Comparison of ENCODE assay signal across 8 cellular contexts in genomic region chr11:130068546-130068985, GRCh38. TPM values are rescaled to one million over a fixed set of nuclear protein-coding genes. Genes with fewer than 3 reads are reported as not detected.
DNase-seq lines count a peak whose midpoint lies in the region; ATAC-seq lines count a peak whose summit lies in the region.

No MANE protein-coding gene starts in this region.

- H3K9me3 Mint-ChIP-seq in activated T-helper 1 cell treated with anti-CD3 and anti-CD28 coated beads, Interleukin-12 subunit alpha, Interleukin-12 subunit beta, Interleukin-2, Interleukin-4 antibody, amounts not matched to agents 30 ng/mL and 10 ng/mL and 1 ng/mL, durations not matched to agents 14 hours and 24 hours and 36 hours, result no peaks in the 10 kb centered on the region
- no peaks in the 10 kb centered on the region for H3K9me3 Mint-ChIP-seq in stimulated activated effector memory CD8-positive, alpha-beta T cell treated with anti-CD3 and anti-CD28 coated beads, Interleukin-12 subunit alpha, Interleukin-12 subunit beta, amount 100 ng/mL, for 72 hours

- peak overlapping the region; percentile 87 for H3K4me3 Mint-ChIP-seq in activated T-helper 1 cell treated with anti-CD3 and anti-CD28 coated beads, Interleukin-12 subunit alpha, Interleukin-12 subunit beta, Interleukin-2, Interleukin-4 antibody, amounts not matched to agents 30 ng/mL and 10 ng/mL and 1 ng/mL, durations not matched to agents 14 hours and 24 hours and 36 hours
- peak overlapping the region; percentile 96 for H3K4me3 Mint-ChIP-seq in stimulated activated effector memory CD8-positive, alpha-beta T cell treated with anti-CD3 and anti-CD28 coated beads, Interleukin-12 subunit alpha, Interleukin-12 subunit beta, amount 100 ng/mL, for 72 hours

- intact Hi-C loops in activated T-helper 1 cell treated with anti-CD3 and anti-CD28 coated beads, Interleukin-12 subunit alpha, Interleukin-12 subunit beta, Interleukin-2, Interleukin-4 antibody, amounts not matched to agents 30 ng/mL and 10 ng/mL and 1 ng/mL, durations not matched to agents 14 hours and 24 hours and 36 hours (cut with micrococcal nuclease), result loop anchor here (2.0 to 5.0 kb wide), 6 partner anchors 50 to 849 kb away; partner anchors contain the start of genes SNX19, TMEM45B and ZBTB44

- H3K4me1 Mint-ChIP-seq in activated T-helper 1 cell treated with anti-CD3 and anti-CD28 coated beads, Interleukin-12 subunit alpha, Interleukin-12 subunit beta, Interleukin-2, Interleukin-4 antibody, amounts not matched to agents 30 ng/mL and 10 ng/mL and 1 ng/mL, durations not matched to agents 14 hours and 24 hours and 36 hours (ENCODE audit: low read depth), result peaks cover 17% of the 10 kb centered on the region
- H3K4me1 Mint-ChIP-seq in stimulated activated effector memory CD8-positive, alpha-beta T cell treated with anti-CD3 and anti-CD28 coated beads, Interleukin-12 subunit alpha, Interleukin-12 subunit beta, amount 100 ng/mL, for 72 hours, result peaks cover 23% of the 10 kb centered on the region

- H3K27ac Mint-ChIP-seq in activated T-helper 1 cell treated with anti-CD3 and anti-CD28 coated beads, Interleukin-12 subunit alpha, Interleukin-12 subunit beta, Interleukin-2, Interleukin-4 antibody, amounts not matched to agents 30 ng/mL and 10 ng/mL and 1 ng/mL, durations not matched to agents 14 hours and 24 hours and 36 hours, result peak overlapping the region; percentile 71
- H3K27ac Mint-ChIP-seq in stimulated activated effector memory CD8-positive, alpha-beta T cell treated with anti-CD3 and anti-CD28 coated beads, Interleukin-12 subunit alpha, Interleukin-12 subunit beta, amount 100 ng/mL, for 72 hours, result peak overlapping the region; percentile 86

- no peaks in the 10 kb centered on the region for H3K9me3 ChIP-seq in iPS-18c (ENCODE audit: control insufficient read depth, insufficient read depth, low read length)

- ATAC-seq in stimulated activated effector memory CD8-positive, alpha-beta T cell treated with anti-CD3 and anti-CD28 coated beads, Interleukin-12 subunit alpha, Interleukin-12 subunit beta, amount 100 ng/mL, for 72 hours, result no peak
- ATAC-seq in HG03442 (IDR thresholded peaks at IDR 0.05; ENCODE audit: unreplicated experiment) (no peak), HG03378 (IDR thresholded peaks at IDR 0.05; ENCODE audit: unreplicated experiment) (no peak)

- peak; percentile 34 for DNase-seq in NCI-H146 (lab: John Stamatoyannopoulos, UW)
- no peak for DNase-seq in NCI-H146 treated with DMSO at 0.1 percent for 48 hours (lab: John Stamatoyannopoulos, UW; ENCODE audit: unreplicated experiment)
- no peak for DNase-seq in activated T-helper 1 cell treated with anti-CD3 and anti-CD28 coated beads, Interleukin-12 subunit alpha, Interleukin-12 subunit beta, Interleukin-2, Interleukin-4 antibody, amounts not matched to agents 30 ng/mL and 10 ng/mL and 1 ng/mL, durations not matched to agents 14 hours and 24 hours and 36 hours (ENCODE audit: low spot score)
- DNase-seq in stimulated activated effector memory CD8-positive, alpha-beta T cell treated with anti-CD3 and anti-CD28 coated beads, Interleukin-12 subunit alpha, Interleukin-12 subunit beta, amount 100 ng/mL, for 72 hours (ENCODE audit: low spot score in 2 of 2), result no peak
- no peak for DNase-seq in activated CD4-positive, CD25-positive, alpha-beta regulatory T cell (lab: John Stamatoyannopoulos, UW)

- H3K27me3 Mint-ChIP-seq in activated T-helper 1 cell treated with anti-CD3 and anti-CD28 coated beads, Interleukin-12 subunit alpha, Interleukin-12 subunit beta, Interleukin-2, Interleukin-4 antibody, amounts not matched to agents 30 ng/mL and 10 ng/mL and 1 ng/mL, durations not matched to agents 14 hours and 24 hours and 36 hours (ENCODE audit: insufficient read depth), result peaks cover 36% of the 10 kb centered on the region

- peaks cover 6% of the 10 kb centered on the region for H3K36me3 Mint-ChIP-seq in activated T-helper 1 cell treated with anti-CD3 and anti-CD28 coated beads, Interleukin-12 subunit alpha, Interleukin-12 subunit beta, Interleukin-2, Interleukin-4 antibody, amounts not matched to agents 30 ng/mL and 10 ng/mL and 1 ng/mL, durations not matched to agents 14 hours and 24 hours and 36 hours (ENCODE audit: low read depth)
- H3K36me3 Mint-ChIP-seq in stimulated activated effector memory CD8-positive, alpha-beta T cell treated with anti-CD3 and anti-CD28 coated beads, Interleukin-12 subunit alpha, Interleukin-12 subunit beta, amount 100 ng/mL, for 72 hours, result peaks cover 6% of the 10 kb centered on the region

- H3K4me3 ChIP-seq in iPS-18c (ENCODE audit: insufficient read depth, low read depth, low read length), result peak overlapping the region; percentile 79

RNA-seq across cellular contexts. Expression of gene APLP2, which starts 1.1 kb away (rescaled TPM):
- total RNA-seq in activated T-helper 1 cell treated with anti-CD3 and anti-CD28 coated beads, Interleukin-12 subunit alpha, Interleukin-12 subunit beta, Interleukin-2, Interleukin-4 antibody, amounts not matched to agents 30 ng/mL and 10 ng/mL and 1 ng/mL, durations not matched to agents 14 hours and 24 hours and 36 hours, result 47.0 and 47.8 TPM in 2 replicates
